ENCODE assay signal across 10 cellular contexts in the genomic region with DNA sequence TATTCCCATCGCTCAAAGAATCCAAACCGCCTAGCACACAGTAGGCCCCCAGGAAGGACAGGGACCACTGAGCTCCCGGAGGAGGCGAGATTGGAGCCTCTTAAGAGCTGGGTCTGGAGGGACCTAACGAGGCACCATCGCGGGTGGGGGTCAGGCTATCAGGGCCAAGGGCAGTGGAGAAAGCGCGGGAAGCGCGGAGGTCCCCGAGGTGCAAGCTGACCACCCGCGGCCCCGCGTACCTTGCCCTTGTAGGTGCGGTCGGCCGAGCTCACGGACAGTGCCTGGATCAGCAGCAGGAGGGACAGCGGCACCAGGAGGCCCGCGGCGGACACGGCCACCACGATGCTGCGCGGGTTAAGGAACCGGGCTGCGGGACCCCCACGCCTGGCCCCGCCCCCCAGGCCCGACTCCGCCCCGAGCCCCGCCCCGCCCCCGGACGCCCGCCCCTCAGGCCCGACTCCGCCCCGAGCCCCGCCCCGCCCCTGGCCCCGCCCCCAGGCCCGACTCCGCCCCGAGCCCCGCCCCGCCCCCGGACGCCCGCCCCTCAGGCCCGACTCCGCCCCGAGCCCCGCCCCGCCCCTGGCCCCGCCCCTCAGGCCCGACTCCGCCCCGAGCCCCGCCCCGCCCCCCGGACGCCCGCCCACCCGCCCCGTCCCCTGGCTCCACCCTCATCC. TPM values are rescaled to one million over a fixed set of nuclear protein-coding genes. Genes with fewer than 3 reads are reported as not detected.
DNase-seq lines count a peak whose midpoint lies in the region; ATAC-seq, FAIRE-seq and TF ChIP-seq lines count a peak whose summit lies in the region.
"Had no signal": no experiment of that assay in that cellular context is flagged by ENCODE, and none has a peak within 500 bp of the region (broad histone marks: within the 10 kb centered on the region; RNA-seq: fewer than 3 reads in every experiment).

No MANE protein-coding gene starts in this region.

- H3K9me3 ChIP-seq in endothelial cell of umbilical vein (replicated peaks; ENCODE audit: control insufficient read depth, insufficient read depth, low read length) (no peaks in the 10 kb centered on the region), neuronal stem cell (replicated peaks in 1 of 2; ENCODE audit: control insufficient read depth in 2 of 2, insufficient read depth in 1 of 2, low read depth in 1 of 2, low read length in 2 of 2) (peaks cover 3% of the 10 kb centered on the region in 2 donors)

- no CpG with 5 or more reads among the region's 70 CpGs for WGBS in neuronal stem cell (ENCODE audit: extremely low coverage in 2 of 2, insufficient read length in 2 of 2, insufficient replicate concordance in 1 of 2), 2 donors

- H3K79me2 ChIP-seq in endothelial cell of umbilical vein (ENCODE audit: control insufficient read depth, insufficient read depth, low read length) = no peaks in the 10 kb centered on the region

- no peaks in the 10 kb centered on the region for H4K20me1 ChIP-seq in endothelial cell of umbilical vein (replicated peaks; ENCODE audit: control insufficient read depth, extremely low read depth, insufficient read depth, low read length)

- dilution Hi-C loops in endothelial cell of umbilical vein (cut with MboI; ENCODE audit: extremely low pct_ligation_motif_present, low sequenced_read_pairs) = no loop called here

- no peak overlapping the region for H4K8ac ChIP-seq in neuronal stem cell (ENCODE audit: low read depth, low read length)

- TF ChIP-seq CTCF in Calu3 (IDR thresholded peaks at IDR 0.05; ENCODE audit: unreplicated experiment) (no peak), endothelial cell of umbilical vein (IDR thresholded peaks at IDR 0.05; ENCODE audit: extremely low read depth in 1 of 2, insufficient read depth in 1 of 2, low read depth in 1 of 2, low read length in 2 of 2) (no peak)

- no peak overlapping the region for H2BK12ac ChIP-seq in neuronal stem cell (ENCODE audit: low read length)

- no peak overlapping the region for H4K91ac ChIP-seq in neuronal stem cell (ENCODE audit: low read depth, low read length, poor library complexity)

- BruUV-seq in Calu3 (replicated peaks; lab: Mats Ljungman, UMichigan) (no TSS peak), endothelial cell of umbilical vein (replicated peaks; lab: Mats Ljungman, UMichigan) (no TSS peak)

- H3K27me3 Mint-ChIP-seq in Calu3 (ENCODE audit: unreplicated experiment) = peaks cover 88% of the 10 kb centered on the region

- H3K27ac ChIP-seq in endothelial cell of umbilical vein (ENCODE audit: insufficient read depth, low read depth, low read length) (no peak overlapping the region), neuronal stem cell (replicated peaks; ENCODE audit: low read length) (no peak overlapping the region)

- no peaks in the 10 kb centered on the region for H3K4me1 ChIP-seq in endothelial cell of umbilical vein (ENCODE audit: control insufficient read depth, extremely low read depth, insufficient read depth, low read length)
- peaks cover 0 to 2% of the 10 kb centered on the region in 2 donors for H3K4me1 ChIP-seq in neuronal stem cell (ENCODE audit: control insufficient read depth in 2 of 2, insufficient read depth in 1 of 2, low read depth in 1 of 2, low read length in 2 of 2)

- H2AK5ac ChIP-seq in neuronal stem cell (ENCODE audit: low read depth, low read length) = no peak overlapping the region

- POLR2A ChIA-PET in endothelial cell of umbilical vein (lab: Charles Lee) = interaction anchor here (0.5 kb wide), 1 partner anchor 131 kb away, joined by 4 read pairs; no protein-coding TSS in a partner anchor

- H3K23ac ChIP-seq in neuronal stem cell (ENCODE audit: low read depth, low read length, poor library complexity) = peak overlapping the region; percentile 91

- H2AFZ ChIP-seq in endothelial cell of umbilical vein (ENCODE audit: low read depth, low read length) = peak overlapping the region; percentile 36
- peak overlapping the region; percentile 56 for H2AFZ ChIP-seq in neuronal stem cell (ENCODE audit: low read length)

- intact Hi-C loops in Calu3 (cut with micrococcal nuclease; ENCODE audit: unreplicated experiment) = no loop called here
- intact Hi-C loops in endothelial cell of umbilical vein (cut with micrococcal nuclease) = no loop called here

- no peak for ATAC-seq in GM18498 (IDR thresholded peaks at IDR 0.05; ENCODE audit: unreplicated experiment)
- no peak for ATAC-seq in GM19455 (IDR thresholded peaks at IDR 0.05; ENCODE audit: unreplicated experiment)
- no peak for ATAC-seq in HG02870 (IDR thresholded peaks at IDR 0.05; ENCODE audit: unreplicated experiment)

- no peak for TF ChIP-seq POLR2A in endothelial cell of umbilical vein (IDR thresholded peaks at IDR 0.05; ENCODE audit: low read depth, low read length)

- peak overlapping the region; percentile 65 for H3K27ac Mint-ChIP-seq in Calu3 (ENCODE audit: unreplicated experiment)

- H3K14ac ChIP-seq in neuronal stem cell (ENCODE audit: low read length) = peak overlapping the region; percentile 82

- no peak overlapping the region for H2BK5ac ChIP-seq in neuronal stem cell (ENCODE audit: low read length)

- peak overlapping the region; percentile 87 for H3K18ac ChIP-seq in neuronal stem cell (ENCODE audit: low read length)

- H3K9me3 Mint-ChIP-seq in Calu3 (ENCODE audit: low read depth, unreplicated experiment) = peaks cover 3% of the 10 kb centered on the region
- H3K9me3 Mint-ChIP-seq: neural crest cell had no signal

- no peak overlapping the region for H3K9ac ChIP-seq in endothelial cell of umbilical vein (replicated peaks; ENCODE audit: extremely low read depth, insufficient read depth, low read length)
- H3K9ac ChIP-seq in neuronal stem cell (ENCODE audit: low read depth, low read length, poor library complexity) = peak overlapping the region; percentile 86

- H3K27me3 ChIP-seq in endothelial cell of umbilical vein (ENCODE audit: control insufficient read depth in 2 of 2, insufficient read depth in 2 of 2, low read length in 2 of 2) (peaks cover 2 to 4% of the 10 kb centered on the region in 2 experiments), neuronal stem cell (ENCODE audit: control insufficient read depth in 3 of 3, insufficient read depth in 3 of 3, low read depth in 1 of 3, low read length in 3 of 3) (peaks cover 0 to 25% (median 6%) of the 10 kb centered on the region in 3 experiments)

- H3K4me3 ChIP-seq in endothelial cell of umbilical vein (replicated peaks in 1 of 3; ENCODE audit: insufficient read depth in 1 of 3, low read depth in 1 of 3, low read length in 3 of 3) (peak overlapping the region in 1 of 3 experiments; percentile 25), neuronal stem cell (ENCODE audit: low read length in 2 of 2) (peak overlapping the region; percentile 6 to 80)

- peak overlapping the region; percentile 58 for H2BK15ac ChIP-seq in neuronal stem cell (ENCODE audit: low read length)

- CTCF ChIA-PET in Calu3 (lab: Charles Lee) (no interaction called here), endothelial cell of umbilical vein (lab: Charles Lee) (no interaction called here)

- DNase-seq in Calu3 = peak; percentile 32
- peak in 3 of 5 donors; percentile 22 to 40 (median 25) for DNase-seq in T-helper 1 cell
- no peak for DNase-seq in endothelial cell of umbilical vein (ENCODE audit: low read depth, low spot score)
- no peak for DNase-seq in neuronal stem cell (ENCODE audit: low spot score)
- DNase-seq in GM19239 (ENCODE audit: insufficient read length, low spot score) = no peak

- FAIRE-seq in endothelial cell of umbilical vein (lab: Jason Lieb, UNC) (peak; percentile 12), GM19239 (lab: Jason Lieb, UNC) (no peak)
- FAIRE-seq: TTC549 had no signal

- no peaks in the 10 kb centered on the region for H3K9me1 ChIP-seq in endothelial cell of umbilical vein (replicated peaks; ENCODE audit: control insufficient read depth, extremely low read depth, insufficient read depth, low read length)

- H3K4me2 ChIP-seq in endothelial cell of umbilical vein (ENCODE audit: insufficient read depth, low read length) = no peak overlapping the region
- H3K4me2 ChIP-seq in neuronal stem cell (ENCODE audit: insufficient read depth, low read length, poor library complexity, severe bottlenecking) = peak overlapping the region; percentile 77

- H3K36me3 ChIP-seq in endothelial cell of umbilical vein (ENCODE audit: control insufficient read depth in 2 of 2, extremely low read depth in 1 of 2, insufficient read depth in 2 of 2, low read length in 2 of 2) (no peaks in the 10 kb centered on the region), neuronal stem cell (replicated peaks in 1 of 2; ENCODE audit: control insufficient read depth in 2 of 2, insufficient read depth in 2 of 2, low read length in 2 of 2) (no peaks in the 10 kb centered on the region)

- no peak overlapping the region for H2BK120ac ChIP-seq in neuronal stem cell (ENCODE audit: low read depth, low read length)

- no peaks in the 10 kb centered on the region for H3K4me1 Mint-ChIP-seq in Calu3 (ENCODE audit: low read depth, unreplicated experiment)

- peaks cover 5% of the 10 kb centered on the region for H3K79me1 ChIP-seq in neuronal stem cell (ENCODE audit: low read depth, low read length)

- peak overlapping the region; percentile 75 for H3K4me3 Mint-ChIP-seq in Calu3 (ENCODE audit: low read depth, unreplicated experiment)

- peaks cover 7% of the 10 kb centered on the region for H3K36me3 Mint-ChIP-seq in Calu3 (ENCODE audit: insufficient read depth, unreplicated experiment)

- H3K4ac ChIP-seq in neuronal stem cell (ENCODE audit: low read length) = no peak overlapping the region

RNA-seq across cellular contexts. Expression of gene ZDHHC19, which starts 3.9 kb away (rescaled TPM):
- total RNA-seq in Calu3 (2022) (not detected in 2 replicates), endothelial cell of umbilical vein (not detected in 2 replicates)
- polyA plus RNA-seq in endothelial cell of umbilical vein = not detected in 2 replicates
- polyA plus RNA-seq in endothelial cell of umbilical vein (2011; cell fraction: cytosol; rRNA removed) = not detected in 2 replicates
- polyA plus RNA-seq in endothelial cell of umbilical vein (2011; cell fraction: nucleus; rRNA removed) = not detected in 2 replicates
- polyA plus RNA-seq in endothelial cell of umbilical vein (2012) = not detected in 2 replicates
- not detected in 2 replicates for polyA minus RNA-seq in endothelial cell of umbilical vein
- polyA minus RNA-seq in endothelial cell of umbilical vein (2011; cell fraction: cytosol; rRNA and poly(A)+ RNA removed) = not detected
- not detected in 2 replicates for polyA minus RNA-seq in endothelial cell of umbilical vein (2011; cell fraction: nucleus; rRNA and poly(A)+ RNA removed)
- polyA plus RNA-seq in neuronal stem cell (2013, experiment 1 of 2) = 1.1 TPM
- 0.84 TPM for polyA plus RNA-seq in neuronal stem cell (2013, experiment 2 of 2)
- total RNA-seq: neural crest cell had no signal

RNA-seq across cellular contexts. Expression of gene SLC51A, which starts 9.0 kb away (rescaled TPM):
- total RNA-seq in Calu3 (2022) (not detected in 2 replicates), endothelial cell of umbilical vein (not detected in 2 replicates)
- not detected in 2 replicates for polyA plus RNA-seq in endothelial cell of umbilical vein
- not detected in 2 replicates for polyA plus RNA-seq in endothelial cell of umbilical vein (2011; cell fraction: cytosol; rRNA removed)
- polyA plus RNA-seq in endothelial cell of umbilical vein (2011; cell fraction: nucleus; rRNA removed) = not detected in 2 replicates
- 3.7 and 4.8 TPM in 2 replicates for polyA plus RNA-seq in endothelial cell of umbilical vein (2012)
- not detected in 2 replicates for polyA minus RNA-seq in endothelial cell of umbilical vein
- not detected for polyA minus RNA-seq in endothelial cell of umbilical vein (2011; cell fraction: cytosol; rRNA and poly(A)+ RNA removed)
- not detected in 2 replicates for polyA minus RNA-seq in endothelial cell of umbilical vein (2011; cell fraction: nucleus; rRNA and poly(A)+ RNA removed)
- 0.07 TPM for polyA plus RNA-seq in neuronal stem cell (2013, experiment 1 of 2)
- not detected for polyA plus RNA-seq in neuronal stem cell (2013, experiment 2 of 2)
- total RNA-seq: neural crest cell had no signal

Comparison
In these comparisons a context has a peak if more than half of its experiments do, and no peak if none do; other contexts are left out.
1. DNase-seq: peak in Calu3 (single experiment) and T-helper 1 cell (3 of 5); none in endothelial cell of umbilical vein (single experiment), neuronal stem cell (single experiment) and GM19239 (single experiment).